In genomic region chr20:42378826-42379225, GRCh38 we compare ENCODE assay signal across 20 cellular contexts.
"Had no signal": no experiment of that assay in that cellular context is flagged by ENCODE, and none has a peak within 500 bp of the region (broad histone marks: within the 10 kb centered on the region; RNA-seq: fewer than 3 reads in every experiment).

No MANE protein-coding gene starts in this region.

- H3K9me3 ChIP-seq: left lung, neutrophil, ovary, tibial nerve, uterus had no signal

- H3K27ac ChIP-seq: left lung, neural progenitor cell, neutrophil, ovary, skin epidermis, tibial nerve, uterus had no signal

- H3K4me3 ChIP-seq: left lung, lung, neural progenitor cell, ovary, skin epidermis, tibial nerve, uterus had no signal

- H3K4me1 ChIP-seq: left lung, neural progenitor cell, tibial nerve, uterus had no signal

- H3K27me3 ChIP-seq: neural progenitor cell, neutrophil, ovary, tibial nerve, uterus had no signal

- ATAC-seq: left colon; left lung; naive thymus-derived CD8-positive, alpha-beta T cell; right cardiac atrium; sciatic nerve; stimulated activated naive B cell treated with anti-CD40 and anti-IgM and Interleukin-4, amounts not matched to agents 10 μg/mL and 1 μg/mL and 100 μg/mL, for 72 hours had no signal

- DNase-seq: immature natural killer cell; kidney; left colon; left lung; naive thymus-derived CD8-positive, alpha-beta T cell; ovary; retina; right cardiac atrium; stimulated activated CD4-positive, alpha-beta T cell treated with anti-CD3 and anti-CD28 coated beads, Interleukin-12 subunit alpha, Interleukin-12 subunit beta, amount 100 ng/mL, for 4 hours; stimulated activated CD4-positive, alpha-beta T cell treated with anti-CD3 and anti-CD28 coated beads, Interleukin-15, amount 100 ng/mL, for 24 hours; stimulated activated CD4-positive, alpha-beta T cell treated with anti-CD3 and anti-CD28 coated beads, Interleukin-2, amount 100 ng/mL, for 24 hours; stimulated activated CD4-positive, alpha-beta T cell treated with anti-CD3 and anti-CD28 coated beads, Interleukin-4, amount 100 ng/mL, for 1 hour; stimulated activated naive B cell treated with anti-CD40 and anti-IgM and Interleukin-4, amounts not matched to agents 10 μg/mL and 1 μg/mL and 100 μg/mL, for 72 hours; uterus had no signal

- H3K36me3 ChIP-seq: left lung, neural progenitor cell, neutrophil, ovary, tibial nerve, uterus had no signal
